In genomic region chr2:69766014-69766413, GRCh38 we compare ENCODE assay signal across 22 cellular contexts. TPM values are rescaled to one million over a fixed set of nuclear protein-coding genes. Genes with fewer than 3 reads are reported as not detected.
A peak's percentile ranks its signal among the peaks of the same experiment; 100 is the strongest.
DNase-seq lines count a peak whose midpoint lies in the region; ATAC-seq and TF ChIP-seq lines count a peak whose summit lies in the region.
"Had no signal": no experiment of that assay in that cellular context is flagged by ENCODE, and none has a peak within 500 bp of the region (broad histone marks: within the 10 kb centered on the region; RNA-seq: fewer than 3 reads in every experiment).

No MANE protein-coding gene starts in this region.

- no peak overlapping the region for H2AFZ ChIP-seq in mesenchymal stem cell (ENCODE audit: low read depth, low read length)

- H2BK12ac ChIP-seq in mesenchymal stem cell (ENCODE audit: low read length in 2 of 2): peak overlapping the region in 1 of 2 experiments; percentile 11

- H4K91ac ChIP-seq in mesenchymal stem cell (ENCODE audit: low read length): no peak overlapping the region

- peak overlapping the region in 1 of 2 experiments; percentile 24 for H3K4ac ChIP-seq in mesenchymal stem cell (ENCODE audit: low read depth in 1 of 2, low read length in 2 of 2)

- H3K4me1 ChIP-seq in body of pancreas (peaks cover 61% of the 10 kb centered on the region), mesenchymal stem cell (ENCODE audit: control insufficient read depth, insufficient read depth, low read depth, low read length) (peaks cover 22% of the 10 kb centered on the region)

- no peak overlapping the region for H4K8ac ChIP-seq in mesenchymal stem cell (ENCODE audit: low read length)

- ATAC-seq in body of pancreas: peak; percentile 14
- ATAC-seq in HG03521 (IDR thresholded peaks at IDR 0.05; ENCODE audit: unreplicated experiment): no peak

- H3K9me3 ChIP-seq in body of pancreas: no peaks in the 10 kb centered on the region
- H3K9me3 ChIP-seq in mesenchymal stem cell (ENCODE audit: control insufficient read depth, low read length): no peaks in the 10 kb centered on the region
- H3K9me3 ChIP-seq: HAP-1, SJSA1 had no signal

- WGBS in body of pancreas, 2 donors: 49 to 50% methylated on average over 3 of the region's 3 CpGs
- WGBS in mesenchymal stem cell: 100% methylated on average over 2 of the region's 3 CpGs

- H3K18ac ChIP-seq in mesenchymal stem cell (ENCODE audit: low read depth in 1 of 2, low read length in 2 of 2): no peak overlapping the region

- DNase-seq in SIG-M5 treated with dmso at 0.1 percent for 504 hours (lab: John Stamatoyannopoulos, UW; ENCODE audit: unreplicated experiment) (peak; percentile 31), SIG-M5 (lab: John Stamatoyannopoulos, UW) (no peak), body of pancreas (no peak), mesenchymal stem cell (no peak), NCI-H446 treated with DMSO at 0.1 percent for 48 hours (lab: John Stamatoyannopoulos, UW) (no peak), GOT3 (lab: John Stamatoyannopoulos, UW) (no peak)
- DNase-seq: activated CD4-positive, alpha-beta T cell treated with anti-CD3 and anti-CD28 coated beads for 1 hour; activated naive CD8-positive, alpha-beta T cell treated with anti-CD3 and anti-CD28 coated beads for 36 hours; KG1; midbrain; NCI-H1048; NCI-H2081; NCI-H524; occipital lobe; stimulated activated CD4-positive, alpha-beta T cell treated with anti-CD3 and anti-CD28 coated beads, Interleukin-4, amount 100 ng/mL, for 1 hour; T1000 had no signal

- TF ChIP-seq POLR2A in body of pancreas (IDR thresholded peaks at IDR 0.05): no peak

- intact Hi-C loops in body of pancreas (cut with DNase I): no loop called here

- no peak overlapping the region for H3K23ac ChIP-seq in mesenchymal stem cell (ENCODE audit: low read length in 2 of 2)

- H3K4me3 ChIP-seq in body of pancreas: no peak overlapping the region
- no peak overlapping the region for H3K4me3 ChIP-seq in mesenchymal stem cell (ENCODE audit: insufficient read depth in 1 of 2, low read depth in 1 of 2, low read length in 2 of 2)
- H3K4me3 ChIP-seq: HAP-1, SJSA1 had no signal

- no peak overlapping the region for H3K9ac ChIP-seq in mesenchymal stem cell (ENCODE audit: low read length)

- no peaks in the 10 kb centered on the region for H3K27me3 ChIP-seq in body of pancreas
- H3K27me3 ChIP-seq in mesenchymal stem cell (ENCODE audit: control insufficient read depth in 1 of 2, insufficient read depth in 1 of 2, low read length in 2 of 2): no peaks in the 10 kb centered on the region
- H3K27me3 ChIP-seq: SJSA1 had no signal

- H3K4me2 ChIP-seq in mesenchymal stem cell (ENCODE audit: low read length, poor library complexity, severe bottlenecking): no peak overlapping the region

- H3K27ac ChIP-seq in body of pancreas: peak overlapping the region in 3 of 4 donors; percentile 35 to 67 (median 35)
- H3K27ac ChIP-seq in mesenchymal stem cell (ENCODE audit: low read length, poor library complexity, severe bottlenecking): no peak overlapping the region
- peak overlapping the region; percentile 63 for H3K27ac ChIP-seq in temporal lobe (ENCODE audit: low read depth, low read length)
- H3K27ac ChIP-seq: 22Rv1, C4-2B, SJSA1 had no signal

- no peak overlapping the region for H2BK15ac ChIP-seq in mesenchymal stem cell (ENCODE audit: low read depth, poor library complexity, severe bottlenecking)

- H3K79me1 ChIP-seq in mesenchymal stem cell (replicated peaks; ENCODE audit: low read length, poor library complexity, severe bottlenecking): peaks cover 11% of the 10 kb centered on the region

- no peak overlapping the region for H2BK120ac ChIP-seq in mesenchymal stem cell (ENCODE audit: low read depth, low read length)

- TF ChIP-seq CTCF in body of pancreas (IDR thresholded peaks at IDR 0.05): no peak

- H2AK5ac ChIP-seq in mesenchymal stem cell (ENCODE audit: low read length, severe bottlenecking): peak overlapping the region; percentile 10

- H3K36me3 ChIP-seq in body of pancreas (replicated peaks in 1 of 2; ENCODE audit: insufficient read depth in 1 of 2, low read depth in 2 of 2) (no peaks in the 10 kb centered on the region), mesenchymal stem cell (ENCODE audit: control insufficient read depth in 1 of 2, insufficient read depth in 2 of 2, low read depth in 1 of 2, low read length in 2 of 2) (peaks cover 21 to 23% of the 10 kb centered on the region in 2 experiments)
- H3K36me3 ChIP-seq: HAP-1 had no signal

- no peak overlapping the region for H3K14ac ChIP-seq in mesenchymal stem cell (ENCODE audit: low read length in 2 of 2)

- no peak overlapping the region for H2BK5ac ChIP-seq in mesenchymal stem cell (ENCODE audit: low read depth, low read length, poor library complexity, severe bottlenecking)

RNA-seq across cellular contexts. Expression of gene ANXA4, which starts 24.1 kb away (rescaled TPM):
- total RNA-seq in body of pancreas (100 to 1,000 TPM; 382 to 399 TPM), temporal lobe (4.4 TPM)
- 99.3 TPM for polyA plus RNA-seq in mesenchymal stem cell (2013, experiment 1 of 2)
- 95.9 TPM for polyA plus RNA-seq in mesenchymal stem cell (2013, experiment 2 of 2)

Comparison
In these comparisons a context has a peak if more than half of its experiments do, and no peak if none do; other contexts are left out.
1. RNA of gene ANXA4, which starts 24.1 kb away (total RNA-seq): 382 to 399 TPM in body of pancreas; 4.4 TPM in temporal lobe (single experiment); every median in the first group is over 10 times any median in the second.